ENCODE assay signal across 1 cellular context in the genomic region with DNA sequence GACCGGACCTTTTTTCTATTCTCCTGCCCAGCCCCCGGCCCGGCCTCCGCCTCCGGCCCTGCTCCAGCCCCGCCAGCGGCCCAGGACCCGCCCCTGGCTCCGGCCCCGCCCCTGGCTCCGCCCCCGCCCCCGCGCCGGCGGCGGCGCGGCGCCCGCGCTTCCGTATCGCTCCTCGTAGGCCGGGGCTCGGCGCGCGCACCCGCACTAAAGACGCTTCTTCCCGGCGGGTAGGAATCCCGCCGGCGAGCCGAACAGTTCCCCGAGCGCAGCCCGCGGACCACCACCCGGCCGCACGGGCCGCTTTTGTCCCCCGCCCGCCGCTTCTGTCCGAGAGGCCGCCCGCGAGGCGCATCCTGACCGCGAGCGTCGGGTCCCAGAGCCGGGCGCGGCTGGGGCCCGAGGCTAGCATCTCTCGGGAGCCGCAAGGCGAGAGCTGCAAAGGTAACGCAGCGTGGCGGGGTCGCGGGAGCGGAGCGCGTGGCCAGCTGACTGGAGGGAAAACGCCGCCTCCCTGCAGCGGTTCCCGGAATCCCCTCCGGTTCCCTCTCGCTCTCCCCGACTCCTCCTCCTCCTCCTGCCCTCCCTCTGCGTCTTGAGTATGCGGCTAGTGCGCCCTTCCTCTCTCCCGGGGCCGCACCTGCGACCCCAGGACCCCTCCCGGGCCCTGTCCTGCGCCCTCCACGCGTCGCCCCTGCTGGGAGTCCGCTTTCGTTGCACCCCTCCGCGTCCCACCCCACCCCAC.
TF ChIP-seq lines count a peak whose summit lies in the region.

A gene (plus strand): TSS at position 163 of the 742 bp plus-strand sequence. CDS start 11,985 bp downstream, outside the sequence.

TF ChIP-seq in K562, 482 proteins besides CTCF, POLR2A, EP300 and RAD21 (continued from another document and continues in another):
- TF ChIP-seq, protein P1, sequence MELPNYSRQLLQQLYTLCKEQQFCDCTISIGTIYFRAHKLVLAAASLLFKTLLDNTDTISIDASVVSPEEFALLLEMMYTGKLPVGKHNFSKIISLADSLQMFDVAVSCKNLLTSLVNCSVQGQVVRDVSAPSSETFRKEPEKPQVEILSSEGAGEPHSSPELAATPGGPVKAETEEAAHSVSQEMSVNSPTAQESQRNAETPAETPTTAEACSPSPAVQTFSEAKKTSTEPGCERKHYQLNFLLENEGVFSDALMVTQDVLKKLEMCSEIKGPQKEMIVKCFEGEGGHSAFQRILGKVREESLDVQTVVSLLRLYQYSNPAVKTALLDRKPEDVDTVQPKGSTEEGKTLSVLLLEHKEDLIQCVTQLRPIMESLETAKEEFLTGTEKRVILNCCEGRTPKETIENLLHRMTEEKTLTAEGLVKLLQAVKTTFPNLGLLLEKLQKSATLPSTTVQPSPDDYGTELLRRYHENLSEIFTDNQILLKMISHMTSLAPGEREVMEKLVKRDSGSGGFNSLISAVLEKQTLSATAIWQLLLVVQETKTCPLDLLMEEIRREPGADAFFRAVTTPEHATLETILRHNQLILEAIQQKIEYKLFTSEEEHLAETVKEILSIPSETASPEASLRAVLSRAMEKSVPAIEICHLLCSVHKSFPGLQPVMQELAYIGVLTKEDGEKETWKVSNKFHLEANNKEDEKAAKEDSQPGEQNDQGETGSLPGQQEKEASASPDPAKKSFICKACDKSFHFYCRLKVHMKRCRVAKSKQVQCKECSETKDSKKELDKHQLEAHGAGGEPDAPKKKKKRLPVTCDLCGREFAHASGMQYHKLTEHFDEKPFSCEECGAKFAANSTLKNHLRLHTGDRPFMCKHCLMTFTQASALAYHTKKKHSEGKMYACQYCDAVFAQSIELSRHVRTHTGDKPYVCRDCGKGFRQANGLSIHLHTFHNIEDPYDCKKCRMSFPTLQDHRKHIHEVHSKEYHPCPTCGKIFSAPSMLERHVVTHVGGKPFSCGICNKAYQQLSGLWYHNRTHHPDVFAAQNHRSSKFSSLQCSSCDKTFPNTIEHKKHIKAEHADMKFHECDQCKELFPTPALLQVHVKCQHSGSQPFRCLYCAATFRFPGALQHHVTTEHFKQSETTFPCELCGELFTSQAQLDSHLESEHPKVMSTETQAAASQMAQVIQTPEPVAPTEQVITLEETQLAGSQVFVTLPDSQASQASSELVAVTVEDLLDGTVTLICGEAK (IDR thresholded peaks at IDR 0.05): no peak
- TF ChIP-seq, protein P1 (CRISPR knock-in tag; IDR thresholded peaks at IDR 0.05): no peak
- TF ChIP-seq MCM7 (IDR thresholded peaks at IDR 0.05) (no peak), CHD1 (IDR thresholded peaks at IDR 0.05; ENCODE audit: low read length) (peak; percentile 28), IFI16 (CRISPR knock-in tag; IDR thresholded peaks at IDR 0.05) (no peak), HDAC3 (IDR thresholded peaks at IDR 0.05; ENCODE audit: borderline replicate concordance, partially characterized antibody) (no peak), STAT5B (CRISPR knock-in tag; IDR thresholded peaks at IDR 0.05) (no peak), SETDB1 (IDR thresholded peaks at IDR 0.05; ENCODE audit: low read length) (no peak), RBBP5 (IDR thresholded peaks at IDR 0.05; ENCODE audit: borderline replicate concordance, insufficient read depth, low read length, poor library complexity, severe bottlenecking) (peak; percentile 92), NFIC (IDR thresholded peaks at IDR 0.05) (no peak), ATF7 (IDR thresholded peaks at IDR 0.05) (peak; percentile 52; the same call in 1 of the 2 replicates), THRAP3 (IDR thresholded peaks at IDR 0.05; ENCODE audit: borderline replicate concordance) (no peak), NR3C1 (CRISPR knock-in tag; IDR thresholded peaks at IDR 0.05) (0 out of 2 replicates have a peak, but pooled peaks have one; percentile 20), SNIP1 (IDR thresholded peaks at IDR 0.05; ENCODE audit: low read depth) (no peak), PCBP1 (IDR thresholded peaks at IDR 0.05; ENCODE audit: low read depth, low read length, poor library complexity, severe bottlenecking) (peak; percentile 40), CTBP1 (IDR thresholded peaks at IDR 0.05; ENCODE audit: borderline replicate concordance) (peak; percentile 95), PHTF2 (CRISPR knock-in tag; IDR thresholded peaks at IDR 0.05) (no peak)
- TF ChIP-seq, protein P2, sequence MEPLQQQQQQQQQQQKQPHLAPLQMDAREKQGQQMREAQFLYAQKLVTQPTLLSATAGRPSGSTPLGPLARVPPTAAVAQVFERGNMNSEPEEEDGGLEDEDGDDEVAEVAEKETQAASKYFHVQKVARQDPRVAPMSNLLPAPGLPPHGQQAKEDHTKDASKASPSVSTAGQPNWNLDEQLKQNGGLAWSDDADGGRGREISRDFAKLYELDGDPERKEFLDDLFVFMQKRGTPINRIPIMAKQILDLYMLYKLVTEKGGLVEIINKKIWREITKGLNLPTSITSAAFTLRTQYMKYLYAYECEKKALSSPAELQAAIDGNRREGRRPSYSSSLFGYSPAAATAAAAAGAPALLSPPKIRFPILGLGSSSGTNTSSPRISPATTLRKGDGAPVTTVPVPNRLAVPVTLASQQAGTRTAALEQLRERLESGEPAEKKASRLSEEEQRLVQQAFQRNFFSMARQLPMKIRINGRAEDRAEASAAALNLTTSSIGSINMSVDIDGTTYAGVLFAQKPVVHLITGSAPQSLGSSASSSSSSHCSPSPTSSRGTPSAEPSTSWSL (CRISPR knock-in tag; IDR thresholded peaks at IDR 0.05; ENCODE audit: borderline replicate concordance): no peak
- TF ChIP-seq, protein P3, sequence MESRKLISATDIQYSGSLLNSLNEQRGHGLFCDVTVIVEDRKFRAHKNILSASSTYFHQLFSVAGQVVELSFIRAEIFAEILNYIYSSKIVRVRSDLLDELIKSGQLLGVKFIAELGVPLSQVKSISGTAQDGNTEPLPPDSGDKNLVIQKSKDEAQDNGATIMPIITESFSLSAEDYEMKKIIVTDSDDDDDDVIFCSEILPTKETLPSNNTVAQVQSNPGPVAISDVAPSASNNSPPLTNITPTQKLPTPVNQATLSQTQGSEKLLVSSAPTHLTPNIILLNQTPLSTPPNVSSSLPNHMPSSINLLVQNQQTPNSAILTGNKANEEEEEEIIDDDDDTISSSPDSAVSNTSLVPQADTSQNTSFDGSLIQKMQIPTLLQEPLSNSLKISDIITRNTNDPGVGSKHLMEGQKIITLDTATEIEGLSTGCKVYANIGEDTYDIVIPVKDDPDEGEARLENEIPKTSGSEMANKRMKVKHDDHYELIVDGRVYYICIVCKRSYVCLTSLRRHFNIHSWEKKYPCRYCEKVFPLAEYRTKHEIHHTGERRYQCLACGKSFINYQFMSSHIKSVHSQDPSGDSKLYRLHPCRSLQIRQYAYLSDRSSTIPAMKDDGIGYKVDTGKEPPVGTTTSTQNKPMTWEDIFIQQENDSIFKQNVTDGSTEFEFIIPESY (CRISPR knock-in tag; IDR thresholded peaks at IDR 0.05): no peak
- TF ChIP-seq, protein P4, sequence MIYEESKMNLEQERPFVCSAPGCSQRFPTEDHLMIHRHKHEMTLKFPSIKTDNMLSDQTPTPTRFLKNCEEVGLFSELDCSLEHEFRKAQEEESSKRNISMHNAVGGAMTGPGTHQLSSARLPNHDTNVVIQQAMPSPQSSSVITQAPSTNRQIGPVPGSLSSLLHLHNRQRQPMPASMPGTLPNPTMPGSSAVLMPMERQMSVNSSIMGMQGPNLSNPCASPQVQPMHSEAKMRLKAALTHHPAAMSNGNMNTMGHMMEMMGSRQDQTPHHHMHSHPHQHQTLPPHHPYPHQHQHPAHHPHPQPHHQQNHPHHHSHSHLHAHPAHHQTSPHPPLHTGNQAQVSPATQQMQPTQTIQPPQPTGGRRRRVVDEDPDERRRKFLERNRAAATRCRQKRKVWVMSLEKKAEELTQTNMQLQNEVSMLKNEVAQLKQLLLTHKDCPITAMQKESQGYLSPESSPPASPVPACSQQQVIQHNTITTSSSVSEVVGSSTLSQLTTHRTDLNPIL (CRISPR knock-in tag; IDR thresholded peaks at IDR 0.05): no peak
- TF ChIP-seq, protein P5, sequence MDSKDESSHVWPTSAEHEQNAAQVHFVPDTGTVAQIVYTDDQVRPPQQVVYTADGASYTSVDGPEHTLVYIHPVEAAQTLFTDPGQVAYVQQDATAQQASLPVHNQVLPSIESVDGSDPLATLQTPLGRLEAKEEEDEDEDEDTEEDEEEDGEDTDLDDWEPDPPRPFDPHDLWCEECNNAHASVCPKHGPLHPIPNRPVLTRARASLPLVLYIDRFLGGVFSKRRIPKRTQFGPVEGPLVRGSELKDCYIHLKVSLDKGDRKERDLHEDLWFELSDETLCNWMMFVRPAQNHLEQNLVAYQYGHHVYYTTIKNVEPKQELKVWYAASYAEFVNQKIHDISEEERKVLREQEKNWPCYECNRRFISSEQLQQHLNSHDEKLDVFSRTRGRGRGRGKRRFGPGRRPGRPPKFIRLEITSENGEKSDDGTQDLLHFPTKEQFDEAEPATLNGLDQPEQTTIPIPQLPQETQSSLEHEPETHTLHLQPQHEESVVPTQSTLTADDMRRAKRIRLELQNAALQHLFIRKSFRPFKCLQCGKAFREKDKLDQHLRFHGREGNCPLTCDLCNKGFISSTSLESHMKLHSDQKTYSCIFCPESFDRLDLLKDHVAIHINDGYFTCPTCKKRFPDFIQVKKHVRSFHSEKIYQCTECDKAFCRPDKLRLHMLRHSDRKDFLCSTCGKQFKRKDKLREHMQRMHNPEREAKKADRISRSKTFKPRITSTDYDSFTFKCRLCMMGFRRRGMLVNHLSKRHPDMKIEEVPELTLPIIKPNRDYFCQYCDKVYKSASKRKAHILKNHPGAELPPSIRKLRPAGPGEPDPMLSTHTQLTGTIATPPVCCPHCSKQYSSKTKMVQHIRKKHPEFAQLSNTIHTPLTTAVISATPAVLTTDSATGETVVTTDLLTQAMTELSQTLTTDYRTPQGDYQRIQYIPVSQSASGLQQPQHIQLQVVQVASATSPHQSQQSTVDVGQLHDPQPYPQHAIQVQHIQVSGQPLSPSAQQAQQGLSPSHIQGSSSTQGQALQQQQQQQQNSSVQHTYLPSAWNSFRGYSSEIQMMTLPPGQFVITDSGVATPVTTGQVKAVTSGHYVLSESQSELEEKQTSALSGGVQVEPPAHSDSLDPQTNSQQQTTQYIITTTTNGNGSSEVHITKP (IDR thresholded peaks at IDR 0.05; ENCODE audit: partially characterized antibody): no peak
- TF ChIP-seq, protein P6, sequence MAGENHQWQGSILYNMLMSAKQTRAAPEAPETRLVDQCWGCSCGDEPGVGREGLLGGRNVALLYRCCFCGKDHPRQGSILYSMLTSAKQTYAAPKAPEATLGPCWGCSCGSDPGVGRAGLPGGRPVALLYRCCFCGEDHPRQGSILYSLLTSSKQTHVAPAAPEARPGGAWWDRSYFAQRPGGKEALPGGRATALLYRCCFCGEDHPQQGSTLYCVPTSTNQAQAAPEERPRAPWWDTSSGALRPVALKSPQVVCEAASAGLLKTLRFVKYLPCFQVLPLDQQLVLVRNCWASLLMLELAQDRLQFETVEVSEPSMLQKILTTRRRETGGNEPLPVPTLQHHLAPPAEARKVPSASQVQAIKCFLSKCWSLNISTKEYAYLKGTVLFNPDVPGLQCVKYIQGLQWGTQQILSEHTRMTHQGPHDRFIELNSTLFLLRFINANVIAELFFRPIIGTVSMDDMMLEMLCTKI (IDR thresholded peaks at IDR 0.05; ENCODE audit: partially characterized antibody): no peak
- TF ChIP-seq, protein P7, sequence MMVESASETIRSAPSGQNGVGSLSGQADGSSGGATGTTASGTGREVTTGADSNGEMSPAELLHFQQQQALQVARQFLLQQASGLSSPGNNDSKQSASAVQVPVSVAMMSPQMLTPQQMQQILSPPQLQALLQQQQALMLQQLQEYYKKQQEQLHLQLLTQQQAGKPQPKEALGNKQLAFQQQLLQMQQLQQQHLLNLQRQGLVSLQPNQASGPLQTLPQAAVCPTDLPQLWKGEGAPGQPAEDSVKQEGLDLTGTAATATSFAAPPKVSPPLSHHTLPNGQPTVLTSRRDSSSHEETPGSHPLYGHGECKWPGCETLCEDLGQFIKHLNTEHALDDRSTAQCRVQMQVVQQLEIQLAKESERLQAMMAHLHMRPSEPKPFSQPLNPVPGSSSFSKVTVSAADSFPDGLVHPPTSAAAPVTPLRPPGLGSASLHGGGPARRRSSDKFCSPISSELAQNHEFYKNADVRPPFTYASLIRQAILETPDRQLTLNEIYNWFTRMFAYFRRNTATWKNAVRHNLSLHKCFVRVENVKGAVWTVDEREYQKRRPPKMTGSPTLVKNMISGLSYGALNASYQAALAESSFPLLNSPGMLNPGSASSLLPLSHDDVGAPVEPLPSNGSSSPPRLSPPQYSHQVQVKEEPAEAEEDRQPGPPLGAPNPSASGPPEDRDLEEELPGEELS (CRISPR knock-in tag; IDR thresholded peaks at IDR 0.05; ENCODE audit: borderline replicate concordance): no peak
